Comparison of ENCODE assay signal across 1 cellular context in the genomic region with DNA sequence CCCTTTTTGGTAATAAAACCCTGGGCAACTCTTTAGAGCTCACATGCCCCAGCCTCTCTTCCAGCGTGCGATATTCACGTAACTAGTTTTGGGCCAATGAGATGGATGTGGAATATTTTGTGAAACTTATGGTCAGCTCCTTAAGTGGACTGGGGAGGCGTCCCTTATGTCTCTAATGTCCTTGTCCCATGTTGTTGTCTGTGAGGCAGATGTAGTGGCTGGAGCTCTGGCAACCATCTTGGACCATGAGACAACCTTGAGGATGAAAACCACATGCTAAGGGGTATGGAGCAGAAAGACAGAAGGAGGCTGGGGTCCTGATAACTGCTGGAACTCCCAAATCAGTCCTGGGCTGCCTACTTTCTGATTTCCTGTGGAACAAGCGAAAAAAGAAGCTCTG.
TF ChIP-seq lines count a peak whose summit lies in the region.

No MANE protein-coding gene starts in this region.

TF ChIP-seq in HepG2, 621 proteins besides CTCF, POLR2A, EP300 and RAD21:
- TF ChIP-seq ZFP36 (IDR thresholded peaks at IDR 0.05; ENCODE audit: borderline replicate concordance, low read depth, low read length, partially characterized antibody), result no peak
- TF ChIP-seq, protein P1, sequence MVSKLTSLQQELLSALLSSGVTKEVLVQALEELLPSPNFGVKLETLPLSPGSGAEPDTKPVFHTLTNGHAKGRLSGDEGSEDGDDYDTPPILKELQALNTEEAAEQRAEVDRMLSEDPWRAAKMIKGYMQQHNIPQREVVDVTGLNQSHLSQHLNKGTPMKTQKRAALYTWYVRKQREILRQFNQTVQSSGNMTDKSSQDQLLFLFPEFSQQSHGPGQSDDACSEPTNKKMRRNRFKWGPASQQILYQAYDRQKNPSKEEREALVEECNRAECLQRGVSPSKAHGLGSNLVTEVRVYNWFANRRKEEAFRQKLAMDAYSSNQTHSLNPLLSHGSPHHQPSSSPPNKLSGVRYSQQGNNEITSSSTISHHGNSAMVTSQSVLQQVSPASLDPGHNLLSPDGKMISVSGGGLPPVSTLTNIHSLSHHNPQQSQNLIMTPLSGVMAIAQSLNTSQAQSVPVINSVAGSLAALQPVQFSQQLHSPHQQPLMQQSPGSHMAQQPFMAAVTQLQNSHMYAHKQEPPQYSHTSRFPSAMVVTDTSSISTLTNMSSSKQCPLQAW (CRISPR knock-in tag; IDR thresholded peaks at IDR 0.05), result no peak
- TF ChIP-seq ZC3H13 (CRISPR knock-in tag; IDR thresholded peaks at IDR 0.05), result no peak
- no peak for TF ChIP-seq CEBPB (IDR thresholded peaks at IDR 0.05; ENCODE audit: borderline replicate concordance, low read depth, low read length)
- TF ChIP-seq ZMYM3 (CRISPR knock-in tag; IDR thresholded peaks at IDR 0.05), result peak; percentile 66; the same call in 1 of the 2 replicates
- TF ChIP-seq ZNF572 (CRISPR knock-in tag; IDR thresholded peaks at IDR 0.05), result 0 out of 2 replicates have a peak, but pooled peaks have one; percentile 21
- no peak for TF ChIP-seq FOXK1 (CRISPR knock-in tag; IDR thresholded peaks at IDR 0.05; ENCODE audit: borderline replicate concordance, low read depth)
